In the genomic region with DNA sequence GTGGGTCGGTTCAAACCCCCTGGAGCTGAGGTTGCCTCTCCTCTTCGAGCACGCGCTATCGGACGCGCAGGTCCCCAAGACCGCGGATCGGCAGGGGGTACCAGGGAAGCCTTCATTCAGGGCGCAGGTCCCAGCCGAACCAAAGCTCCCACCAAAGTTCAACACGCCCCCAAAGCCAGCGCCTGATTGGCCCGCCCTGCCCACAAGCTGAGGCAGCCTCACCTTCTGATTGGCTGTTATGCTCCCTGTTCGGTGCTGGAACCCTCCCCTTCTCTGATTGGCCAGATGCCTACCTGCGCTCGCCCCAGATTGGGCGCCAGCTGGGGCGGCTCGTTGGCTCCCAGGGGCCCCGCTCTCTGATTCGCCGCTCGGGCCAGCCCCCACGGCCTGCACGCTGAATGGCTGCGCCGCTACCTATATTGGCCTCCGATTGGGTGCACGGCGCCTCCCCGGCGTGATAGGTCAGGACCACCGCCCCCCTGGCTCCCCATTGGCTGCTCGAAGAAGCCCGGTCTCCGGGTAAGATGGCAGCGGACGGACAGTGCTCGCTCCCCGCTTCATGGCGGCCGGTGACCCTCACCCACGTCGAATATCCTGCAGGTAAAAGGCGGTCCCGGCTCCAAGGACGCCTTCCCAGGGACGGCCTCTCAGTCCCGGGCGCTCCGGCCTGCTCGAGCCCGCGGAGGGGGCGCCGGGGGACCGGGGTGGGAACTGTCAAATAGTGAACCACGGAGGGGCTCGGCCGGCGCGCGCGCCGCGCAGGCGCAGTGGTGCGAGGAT, we compare ENCODE assay signal across 8 cellular contexts. TPM values are rescaled to one million over a fixed set of nuclear protein-coding genes. Genes with fewer than 3 reads are reported as not detected.
A peak's percentile ranks its signal among the peaks of the same experiment; 100 is the strongest.
DNase-seq lines count a peak whose midpoint lies in the region; ATAC-seq and TF ChIP-seq lines count a peak whose summit lies in the region.

A gene with protein sequence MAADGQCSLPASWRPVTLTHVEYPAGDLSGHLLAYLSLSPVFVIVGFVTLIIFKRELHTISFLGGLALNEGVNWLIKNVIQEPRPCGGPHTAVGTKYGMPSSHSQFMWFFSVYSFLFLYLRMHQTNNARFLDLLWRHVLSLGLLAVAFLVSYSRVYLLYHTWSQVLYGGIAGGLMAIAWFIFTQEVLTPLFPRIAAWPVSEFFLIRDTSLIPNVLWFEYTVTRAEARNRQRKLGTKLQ (plus strand): TSS at position 504 of the 780 bp plus-strand sequence. CDS start 21 bp downstream, at position 525.

- H3K36me3 ChIP-seq in PC-3 (ENCODE audit: low read depth, low read length) (no peaks in the 10 kb centered on the region), mucosa of descending colon (ENCODE audit: low read depth) (no peaks in the 10 kb centered on the region)

- POLR2A ChIA-PET in PC-3 (lab: Charles Lee; ENCODE audit: unreplicated experiment) = interaction anchor here (0.5 to 1.3 kb wide), 4 partner anchors 9 to 52 kb away, joined by 3 to 20 read pairs (median 4); partner anchors contain the start of gene SH3GLB2

- H2AFZ ChIP-seq in PC-3 (ENCODE audit: low read length) = peak within 1 kb of the TSS; percentile 94

- H3K4me3 ChIP-seq in PC-3 (ENCODE audit: low read length) (peak within 1 kb of the TSS; percentile 88), mucosa of descending colon (peak within 1 kb of the TSS; percentile 64)

- DNase-seq in DMS114 treated with DMSO at 0.1 percent for 48 hours (lab: John Stamatoyannopoulos, UW; ENCODE audit: unreplicated experiment) (peak; percentile 96), PC-3 (peak; percentile 97), activated T-cell treated with anti-CD3 and anti-CD28 coated beads for 48 hours (ENCODE audit: low read depth) (peak; percentile 99), epithelial cell of prostate (ENCODE audit: low read depth, low spot score) (peak; percentile 98), mucosa of descending colon (peak; percentile 98 to 100 (median 99))
- DNase-seq in stimulated activated CD8-positive, alpha-beta memory T cell treated with anti-CD3 and anti-CD28 coated beads, Interleukin-4, amount 100 ng/mL, for 24 hours (ENCODE audit: low read depth) = peak; percentile 98

- ATAC-seq in GM21576 (IDR thresholded peaks at IDR 0.05; ENCODE audit: unreplicated experiment) (peak; percentile 92), PC-3 (peak; percentile 94), mucosa of descending colon (peak; percentile 90)

- peak within 1 kb of the TSS; percentile 36 for H3K27ac ChIP-seq in PC-3 (ENCODE audit: low read length)
- H3K27ac ChIP-seq in epithelial cell of prostate = peak within 1 kb of the TSS; percentile 53

- TF ChIP-seq EP300 in Ishikawa (IDR thresholded peaks at IDR 0.05; ENCODE audit: borderline replicate concordance) = no peak; the same call in 1 of the 2 replicates

- BruUV-seq in PC-3 (replicated peaks; lab: Mats Ljungman, UMichigan) = no TSS peak

- H3K9me2 ChIP-seq in PC-3 (replicated peaks; ENCODE audit: low read length) = no peaks in the 10 kb centered on the region

- no peaks in the 10 kb centered on the region for H3F3A ChIP-seq in PC-3 (ENCODE audit: low read length, unreplicated experiment)

- H3K9me3 ChIP-seq in PC-3 (ENCODE audit: low read length) (no peaks in the 10 kb centered on the region), mucosa of descending colon (no peaks in the 10 kb centered on the region)

- H3K4me2 ChIP-seq in PC-3 (ENCODE audit: low read length) = peak within 1 kb of the TSS; percentile 100

- intact Hi-C loops in PC-3 (cut with micrococcal nuclease) (loop anchor here (2.0 kb wide), 1 partner anchor 30 kb away; the partner anchor contains the start of genes CRAT and PTPA), mucosa of descending colon (cut with DNase I, micrococcal nuclease) (no loop called here)

- CTCF ChIA-PET in PC-3 (lab: Charles Lee) = interaction anchor here (1.0 to 1.9 kb wide), 2 partner anchors 51 to 53 kb away, joined by 4 to 6 read pairs; partner anchors contain the start of gene SH3GLB2

- TF ChIP-seq RAD21 in Ishikawa (IDR thresholded peaks at IDR 0.05; ENCODE audit: low read depth) = no peak

- TF ChIP-seq CTCF in PC-3 (conservative IDR thresholded peaks at IDR 0.05; ENCODE audit: low read depth, low read length) = no peak
- TF ChIP-seq CTCF in mucosa of descending colon (IDR thresholded peaks at IDR 0.05) = no peak

- no peaks in the 10 kb centered on the region for H4K20me1 ChIP-seq in PC-3 (ENCODE audit: low read length)

- peaks cover 29% of the 10 kb centered on the region for H3K79me2 ChIP-seq in PC-3 (ENCODE audit: low read length)

- H3K27me3 ChIP-seq in PC-3 (ENCODE audit: low read length) = no peaks in the 10 kb centered on the region

- peak within 1 kb of the TSS; percentile 85 for H3K9ac ChIP-seq in PC-3 (ENCODE audit: low read length)

- peaks cover 6% of the 10 kb centered on the region; the same call in 1 of the 2 replicates for H3K4me1 ChIP-seq in PC-3 (ENCODE audit: insufficient read depth, low read length)
- H3K4me1 ChIP-seq in mucosa of descending colon (ENCODE audit: low read depth) = peaks cover 60% of the 10 kb centered on the region

TF ChIP-seq in Ishikawa, 13 proteins besides CTCF, POLR2A, EP300 and RAD21:
- TF ChIP-seq CREB1 (IDR thresholded peaks at IDR 0.05; ENCODE audit: low read depth) (peak; percentile 51; the same call in 1 of the 2 replicates), YY1 (IDR thresholded peaks at IDR 0.05; ENCODE audit: low read depth) (peak; percentile 94), TEAD4 (IDR thresholded peaks at IDR 0.05) (no peak), MAX (IDR thresholded peaks at IDR 0.05) (peak; percentile 60), ZBTB7A (IDR thresholded peaks at IDR 0.05; ENCODE audit: low read depth) (no peak; the same call in 1 of the 2 replicates), TCF12 (IDR thresholded peaks at IDR 0.05; ENCODE audit: low read depth) (no peak; the same call in 1 of the 2 replicates), REST (IDR thresholded peaks at IDR 0.05; ENCODE audit: low read depth) (no peak), EGR1 (IDR thresholded peaks at IDR 0.05) (peak; percentile 33; the same call in 1 of the 2 replicates), CEBPB (IDR thresholded peaks at IDR 0.05) (no peak), FOXM1 (IDR thresholded peaks at IDR 0.05; ENCODE audit: borderline replicate concordance, low read depth) (peak; percentile 26; the same call in 1 of the 2 replicates), NFIC (IDR thresholded peaks at IDR 0.05) (no peak), TAF1 (IDR thresholded peaks at IDR 0.05; ENCODE audit: low read depth) (peak; percentile 72)
- TF ChIP-seq, protein P1, sequence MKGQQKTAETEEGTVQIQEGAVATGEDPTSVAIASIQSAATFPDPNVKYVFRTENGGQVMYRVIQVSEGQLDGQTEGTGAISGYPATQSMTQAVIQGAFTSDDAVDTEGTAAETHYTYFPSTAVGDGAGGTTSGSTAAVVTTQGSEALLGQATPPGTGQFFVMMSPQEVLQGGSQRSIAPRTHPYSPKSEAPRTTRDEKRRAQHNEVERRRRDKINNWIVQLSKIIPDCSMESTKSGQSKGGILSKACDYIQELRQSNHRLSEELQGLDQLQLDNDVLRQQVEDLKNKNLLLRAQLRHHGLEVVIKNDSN (IDR thresholded peaks at IDR 0.05) = peak; percentile 44; the same call in 1 of the 2 replicates

RNA-seq across cellular contexts. Expression of the gene that starts here (rescaled TPM):
- total RNA-seq in PC-3 (2014; rRNA removed) = 27.3 and 37.1 TPM in 2 replicates
- total RNA-seq in mucosa of descending colon = 10 to 100 TPM; 27.6 to 59.7 (median 48.3) TPM

Comparison
In these comparisons a context has a peak if more than half of its experiments do, and no peak if none do; other contexts are left out.
1. Peak in every context shown above with its lines: DNase-seq, ATAC-seq, H3K4me3 ChIP-seq and H3K27ac ChIP-seq.